20 cellular contexts compared by ENCODE assay signal in the genomic region with DNA sequence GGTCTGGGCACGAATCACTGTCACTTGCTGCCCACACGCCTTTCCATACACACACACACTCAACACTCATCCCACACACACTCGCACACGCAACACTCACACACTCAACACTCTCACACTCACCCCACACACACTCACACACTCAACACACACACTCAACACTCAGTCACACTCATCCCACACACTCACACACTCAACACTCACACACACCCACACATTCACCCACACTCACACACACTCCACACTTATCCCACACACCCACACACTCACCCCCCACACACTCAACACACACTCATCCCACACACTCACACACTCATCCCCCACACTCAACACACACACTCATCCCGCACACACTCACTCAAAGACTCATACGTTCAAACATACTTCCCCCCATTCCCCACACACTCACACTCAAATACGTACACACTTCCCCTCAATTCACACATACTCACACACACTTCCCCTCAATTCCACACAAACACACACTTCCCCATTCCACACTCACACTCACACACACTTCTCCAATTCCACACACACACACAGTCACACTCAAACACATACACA. TPM values are rescaled to one million over a fixed set of nuclear protein-coding genes. Genes with fewer than 3 reads are reported as not detected.
DNase-seq lines count a peak whose midpoint lies in the region; FAIRE-seq and TF ChIP-seq lines count a peak whose summit lies in the region.
"Had no signal": no experiment of that assay in that cellular context is flagged by ENCODE, and none has a peak within 500 bp of the region (broad histone marks: within the 10 kb centered on the region; RNA-seq: fewer than 3 reads in every experiment).

No MANE protein-coding gene starts in this region.

- peak overlapping the region; percentile 68 for H2BK12ac ChIP-seq in H1 (ENCODE audit: low read depth, low read length)

- peak overlapping the region; percentile 50; the same call in 1 of the 2 replicates for H2BK20ac ChIP-seq in H1 (ENCODE audit: low read length)

- H3K36me3 ChIP-seq in HEK293 (ENCODE audit: control insufficient read depth in 2 of 2, insufficient read depth in 1 of 2, low read length in 2 of 2), result no peaks in the 10 kb centered on the region
- no peaks in the 10 kb centered on the region for H3K36me3 ChIP-seq in H1 (ENCODE audit: control insufficient read depth in 2 of 4, insufficient read depth in 4 of 4, low read length in 3 of 4)
- no peaks in the 10 kb centered on the region for H3K36me3 ChIP-seq in right atrium auricular region
- H3K36me3 ChIP-seq: BE2C had no signal

- CTCF ChIA-PET in HEK293 (lab: Yijun Ruan, JAX), result no interaction called here
- CTCF ChIA-PET in RWPE1 (lab: Yijun Ruan, JAX), result interaction anchor here (0.9 to 1.2 kb wide), 2 partner anchors 10 to 218 kb away, joined by 4 read pairs; no protein-coding TSS in a partner anchor
- CTCF ChIA-PET in H1 (lab: Charles Lee; ENCODE audit: partially characterized antibody), result interaction anchor here (1.5 kb wide), 1 partner anchor 12 kb away, joined by 5 read pairs; no protein-coding TSS in a partner anchor

- H4K8ac ChIP-seq in H1 (ENCODE audit: extremely low read depth, insufficient read depth, low read length), result no peak overlapping the region

- WGBS in H1 (ENCODE audit: extremely low coverage in 1 of 2, insufficient coverage in 1 of 2, insufficient read length in 1 of 2, insufficient replicate concordance in 2 of 2, low coverage in 1 of 2, low lambda C conversion rate in 2 of 2, missing lambda C conversion rate in 1 of 2), 2 experiments, result 89 to 100% methylated on average over 5 to 7 of the region's 7 CpGs
- WGBS in lower leg skin, 2 donors, result 73 to 75% methylated on average over 7 of the region's 7 CpGs

- no peak for TF ChIP-seq CTCF in HEK293 (tag by site-specific recombination; IDR thresholded peaks at IDR 0.05)
- TF ChIP-seq CTCF in RWPE1 (conservative IDR thresholded peaks at IDR 0.05; ENCODE audit: low read depth), result no peak
- no peak for TF ChIP-seq CTCF in H1 (IDR thresholded peaks at IDR 0.05; ENCODE audit: control extremely low read depth in 1 of 3, insufficient read depth in 1 of 3, low read depth in 1 of 3, low read length in 3 of 3)
- TF ChIP-seq CTCF in right atrium auricular region (IDR thresholded peaks at IDR 0.05), result no peak
- no peak for TF ChIP-seq CTCF in lower leg skin (IDR thresholded peaks at IDR 0.05)

- peak overlapping the region; percentile 97 for H3K56ac ChIP-seq in H1 (replicated peaks; ENCODE audit: insufficient read length, low read depth, low read length)

- H3K27me3 ChIP-seq in H1 (replicated peaks in 1 of 4; ENCODE audit: control insufficient read depth in 3 of 4, extremely low read depth in 1 of 4, insufficient read depth in 3 of 4, low read length in 3 of 4), result peaks cover 0 to 15% (median 3%) of the 10 kb centered on the region in 4 experiments; a peak in 3 of 7 replicates
- H3K27me3 ChIP-seq in right atrium auricular region, result no peaks in the 10 kb centered on the region
- H3K27me3 ChIP-seq: BE2C had no signal

- no peak overlapping the region for H3K14ac ChIP-seq in H1 (ENCODE audit: insufficient read length)

- H3K79me1 ChIP-seq in H1 (ENCODE audit: low read depth, low read length), result 0 out of 2 replicates have a peak, but pooled peaks cover 2% of the 10 kb centered on the region

- H3K18ac ChIP-seq in H1 (ENCODE audit: extremely low read depth, low read length), result no peak overlapping the region

- no peaks in the 10 kb centered on the region for H3K79me2 ChIP-seq in H1 (ENCODE audit: control insufficient read depth in 1 of 2, insufficient read depth in 2 of 2, low read length in 2 of 2)

- intact Hi-C loops in lower leg skin (cut with DNase I; ENCODE audit: low total_unique reads), result no loop called here

- FAIRE-seq in H1 (lab: Jason Lieb, UNC) (no peak), urothelium cell line (lab: Jason Lieb, UNC) (peak; percentile 95)
- FAIRE-seq: A204.1, D721Med, G401.6 had no signal

- 0 out of 2 replicates have a peak overlapping the region, but pooled peaks have one; percentile 23 for H2BK15ac ChIP-seq in H1 (ENCODE audit: low read length)

- H2BK120ac ChIP-seq in H1 (replicated peaks; ENCODE audit: low read depth, low read length), result no peak overlapping the region

- peak overlapping the region; percentile 89; the same call in 1 of the 2 replicates for H2AK5ac ChIP-seq in H1 (ENCODE audit: low read depth, low read length)

- H3K4me2 ChIP-seq in H1 (ENCODE audit: insufficient read depth in 1 of 2, low read depth in 2 of 2, low read length in 2 of 2), result no peak overlapping the region
- H3K4me2 ChIP-seq: GM23338 had no signal

- TF ChIP-seq POLR2A in H1 (IDR thresholded peaks at IDR 0.05; ENCODE audit: control extremely low read depth in 1 of 2, low read depth in 2 of 2, low read length in 2 of 2) (no peak), lower leg skin (IDR thresholded peaks at IDR 0.05) (no peak)

- DNase-seq in RWPE1 (ENCODE audit: low spot score) (no peak), H1 (ENCODE audit: low read depth in 1 of 2, low spot score in 2 of 2) (no peak), urothelium cell line (ENCODE audit: low spot score) (no peak), right atrium auricular region (ENCODE audit: low spot score) (no peak), lower leg skin (ENCODE audit: low spot score in 2 of 2) (no peak), NCI-H1092 treated with DMSO at 0.1 percent for 48 hours (lab: John Stamatoyannopoulos, UW) (no peak)
- DNase-seq: ACHN; BE2C; C1 segment of cervical spinal cord; Caco-2; CD4-positive, alpha-beta T cell; H7; KG1 had no signal

- H2AFZ ChIP-seq in H1 (ENCODE audit: low read length), result no peak overlapping the region

- no peak overlapping the region for H4K5ac ChIP-seq in H1 (ENCODE audit: insufficient read length, low read depth, low read length)

- no peak overlapping the region for H3K9ac ChIP-seq in H1 (replicated peaks in 1 of 4; ENCODE audit: extremely low read depth in 1 of 4, low read depth in 3 of 4, low read length in 3 of 4)

- TF ChIP-seq EP300 in H1 (IDR thresholded peaks at IDR 0.05; ENCODE audit: borderline replicate concordance in 1 of 2, low read depth in 2 of 2, low read length in 2 of 2), result no peak

- no peak overlapping the region for H3K27ac ChIP-seq in HEK293 (ENCODE audit: extremely low read depth, low read depth, low read length)
- peak overlapping the region; percentile 2; the same call in 1 of the 2 replicates for H3K27ac ChIP-seq in RWPE1
- H3K27ac ChIP-seq in H1 (ENCODE audit: low read depth, low read length), result no peak overlapping the region
- H3K27ac ChIP-seq in right atrium auricular region, result no peak overlapping the region

- H3K9me3 ChIP-seq in HEK293 (ENCODE audit: control insufficient read depth, insufficient read depth, low read depth, low read length), result no peaks in the 10 kb centered on the region
- peaks cover 0 to 5% of the 10 kb centered on the region in 2 experiments; a peak in 1 of 4 replicates for H3K9me3 ChIP-seq in H1 (ENCODE audit: insufficient read depth in 2 of 2, low read depth in 1 of 2, low read length in 1 of 2)
- no peaks in the 10 kb centered on the region for H3K9me3 ChIP-seq in right atrium auricular region
- H3K9me3 ChIP-seq: BE2C had no signal

- peaks cover 0 to 15% of the 10 kb centered on the region in 2 experiments for H4K20me1 ChIP-seq in H1 (replicated peaks in 1 of 2; ENCODE audit: control insufficient read depth in 1 of 2, insufficient read depth in 2 of 2, low read length in 2 of 2)

- H3K4me1 ChIP-seq in HEK293 (ENCODE audit: control insufficient read depth, insufficient read depth, low read length), result no peaks in the 10 kb centered on the region
- H3K4me1 ChIP-seq in H1 (replicated peaks in 1 of 4; ENCODE audit: control insufficient read depth in 3 of 4, insufficient read depth in 4 of 4, low read length in 3 of 4), result peaks cover 0 to 7% (median 5%) of the 10 kb centered on the region in 4 experiments; a peak in 5 of 7 replicates
- H3K4me1 ChIP-seq in right atrium auricular region, result peaks cover 0 to 13% of the 10 kb centered on the region in 2 donors
- H3K4me1 ChIP-seq: BE2C, Caco-2 had no signal

- peaks cover 18% of the 10 kb centered on the region for H3K23me2 ChIP-seq in H1 (ENCODE audit: low read depth, low read length)

- POLR2A ChIA-PET in HEK293 (lab: Yijun Ruan, JAX), result no interaction called here
- POLR2A ChIA-PET in RWPE1 (lab: Yijun Ruan, JAX; ENCODE audit: low non-redundant PET), result no interaction called here
- POLR2A ChIA-PET in H1 (lab: Charles Lee; ENCODE audit: partially characterized antibody), result interaction anchor here (2.3 kb wide), 1 partner anchor 87 kb away, joined by 9 read pairs; the partner anchor contains the start of gene PSMA7

- H3K23ac ChIP-seq in H1 (ENCODE audit: insufficient read length), result no peak overlapping the region

- H3K4me3 ChIP-seq in HEK293 (ENCODE audit: low read depth, low read length) (no peak overlapping the region), H1 (ENCODE audit: extremely low read depth in 1 of 4, insufficient read depth in 2 of 4, low read depth in 3 of 4, low read length in 4 of 4) (no peak overlapping the region), right atrium auricular region (no peak overlapping the region), lower leg skin (ENCODE audit: low read depth, poor library complexity, severe bottlenecking) (no peak overlapping the region)
- H3K4me3 ChIP-seq: GM23338 had no signal

- TF ChIP-seq RAD21 in H1 (IDR thresholded peaks at IDR 0.05 in 1 of 2, conservative IDR thresholded peaks at IDR 0.05 in 1 of 2; ENCODE audit: low read depth in 2 of 2, low read length in 2 of 2), result no peak

- peak overlapping the region; percentile 73 for H4K91ac ChIP-seq in H1 (replicated peaks; ENCODE audit: insufficient read length, low read length)

- peak overlapping the region; percentile 21 for H3K4ac ChIP-seq in H1 (replicated peaks; ENCODE audit: insufficient read length, low read depth, low read length)

- H2BK5ac ChIP-seq in H1 (ENCODE audit: low read depth, low read length), result no peak overlapping the region

RNA-seq across cellular contexts. Expression of gene HRH3, which starts 9.0 kb away (rescaled TPM):
- 4.4 and 4.5 TPM in 2 replicates for total RNA-seq in H1 (2021; fragmentation: NEBNext Ultra II Directional; extraction: Animal tissue kit (Norgen Biotek cat#: 25700))
- 2.0 and 3.1 TPM in 2 replicates for polyA plus RNA-seq in H1 (2011; rRNA removed)
- 1.1 TPM for polyA plus RNA-seq in H1 (2011; cell fraction: cytosol; rRNA removed)
- polyA plus RNA-seq in H1 (2011; cell fraction: nucleus; rRNA removed), result 6.5 TPM
- polyA plus RNA-seq in H1 (2012, experiment 1 of 2), result 2.9 to 8.2 TPM (median 6.9 TPM) in 4 replicates
- polyA plus RNA-seq in H1 (2012, experiment 2 of 2), result 5.6 TPM
- polyA plus RNA-seq in H1 (2013, experiment 1 of 2), result 3.7 TPM
- 4.0 TPM for polyA plus RNA-seq in H1 (2013, experiment 2 of 2)
- polyA minus RNA-seq in H1 (2011; rRNA and poly(A)+ RNA removed), result 0.54 and 0.66 TPM in 2 replicates
- 3.4 TPM for polyA minus RNA-seq in H1 (2011; cell fraction: cytosol; rRNA and poly(A)+ RNA removed)
- polyA minus RNA-seq in H1 (2011; cell fraction: nucleus; rRNA and poly(A)+ RNA removed), result 1.6 TPM
- total RNA-seq in right atrium auricular region (not detected), lower leg skin (not detected)
- total RNA-seq: Caco-2; CD4-positive, alpha-beta T cell; HT-29 had no signal
- polyA plus RNA-seq: IgD-negative memory B cell had no signal

RNA-seq across cellular contexts. Expression of gene OSBPL2, which starts 9.3 kb away (rescaled TPM):
- total RNA-seq in H1 (2021; fragmentation: NEBNext Ultra II Directional; extraction: Animal tissue kit (Norgen Biotek cat#: 25700)), result 42.4 and 42.6 TPM in 2 replicates
- polyA plus RNA-seq in H1 (2011; rRNA removed), result 11.7 and 16.9 TPM in 2 replicates
- polyA plus RNA-seq in H1 (2011; cell fraction: cytosol; rRNA removed), result 17.9 TPM
- 47.6 TPM for polyA plus RNA-seq in H1 (2011; cell fraction: nucleus; rRNA removed)
- polyA plus RNA-seq in H1 (2012, experiment 1 of 2), result 21.7 to 24.9 TPM (median 23.7 TPM) in 4 replicates
- polyA plus RNA-seq in H1 (2012, experiment 2 of 2), result 5.0 TPM
- polyA plus RNA-seq in H1 (2013, experiment 1 of 2), result 17.0 TPM
- polyA plus RNA-seq in H1 (2013, experiment 2 of 2), result 15.9 TPM
- polyA minus RNA-seq in H1 (2011; rRNA and poly(A)+ RNA removed), result 51.4 and 59.5 TPM in 2 replicates
- polyA minus RNA-seq in H1 (2011; cell fraction: cytosol; rRNA and poly(A)+ RNA removed), result 16.6 TPM
- 25.7 TPM for polyA minus RNA-seq in H1 (2011; cell fraction: nucleus; rRNA and poly(A)+ RNA removed)
- 10 to 100 TPM; 27.2 to 29.6 TPM for total RNA-seq in right atrium auricular region
- total RNA-seq in lower leg skin, result 100 to 1,000 TPM in 1 of 4 donors, 10 to 100 TPM in 3; 69.7 to 135 (median 86.0) TPM

RNA-seq across cellular contexts. Expression of gene MTG2, which starts 46.2 kb away (rescaled TPM):
- total RNA-seq in H1 (2021; fragmentation: NEBNext Ultra II Directional; extraction: Animal tissue kit (Norgen Biotek cat#: 25700)), result 22.8 and 24.1 TPM in 2 replicates
- polyA plus RNA-seq in H1 (2011; rRNA removed), result 14.4 and 24.7 TPM in 2 replicates
- polyA plus RNA-seq in H1 (2011; cell fraction: cytosol; rRNA removed), result 18.4 TPM
- 19.7 TPM for polyA plus RNA-seq in H1 (2011; cell fraction: nucleus; rRNA removed)
- polyA plus RNA-seq in H1 (2012, experiment 1 of 2), result 17.7 to 22.3 TPM (median 18.6 TPM) in 4 replicates
- polyA plus RNA-seq in H1 (2012, experiment 2 of 2), result 18.3 TPM
- polyA plus RNA-seq in H1 (2013, experiment 1 of 2), result 23.6 TPM
- 23.9 TPM for polyA plus RNA-seq in H1 (2013, experiment 2 of 2)
- polyA minus RNA-seq in H1 (2011; rRNA and poly(A)+ RNA removed), result 7.7 and 10.8 TPM in 2 replicates
- 8.8 TPM for polyA minus RNA-seq in H1 (2011; cell fraction: cytosol; rRNA and poly(A)+ RNA removed)
- 12.1 TPM for polyA minus RNA-seq in H1 (2011; cell fraction: nucleus; rRNA and poly(A)+ RNA removed)
- total RNA-seq in right atrium auricular region, result 10 to 100 TPM; 20.7 to 24.1 TPM
- 10 to 100 TPM; 21.4 to 42.0 (median 29.1) TPM for total RNA-seq in lower leg skin
